Comparison of ENCODE assay signal across 17 cellular contexts in the genomic region with DNA sequence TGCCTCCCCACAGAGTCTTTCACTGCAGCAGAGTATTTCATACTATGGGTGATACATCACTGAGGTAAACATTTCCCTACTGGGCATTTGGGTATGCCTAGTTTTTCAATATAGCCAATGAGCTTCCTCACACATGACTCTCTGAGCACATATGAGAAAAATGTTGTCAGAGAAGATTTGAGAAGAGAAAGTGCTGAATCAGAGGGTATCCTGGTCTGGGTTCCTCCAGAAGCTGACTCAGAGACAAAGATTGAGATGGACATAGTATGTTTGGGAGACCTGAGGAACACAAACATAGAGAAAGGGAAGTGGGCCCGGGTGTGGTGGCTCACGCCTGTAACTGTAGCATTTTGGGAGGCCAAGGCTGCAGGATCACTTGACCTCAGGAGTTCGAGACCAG. TPM values are rescaled to one million over a fixed set of nuclear protein-coding genes. Genes with fewer than 3 reads are reported as not detected.
DNase-seq lines count a peak whose midpoint lies in the region; ATAC-seq, FAIRE-seq and TF ChIP-seq lines count a peak whose summit lies in the region.
"Had no signal": no experiment of that assay in that cellular context is flagged by ENCODE, and none has a peak within 500 bp of the region (broad histone marks: within the 10 kb centered on the region; RNA-seq: fewer than 3 reads in every experiment).

No MANE protein-coding gene starts in this region.

- 85% methylated on average over 3 of the region's 3 CpGs for WGBS in A549 (ENCODE audit: missing lambda C conversion rate)

- H3K27me3 ChIP-seq in RWPE2 (ENCODE audit: insufficient read depth, poor library complexity, severe bottlenecking), result no peaks in the 10 kb centered on the region
- H3K27me3 ChIP-seq: BLaER1 treated with 17β-estradiol and CSF1 and Interleukin-3, amounts not matched to agents 10 nM and 100 nM; colonic mucosa; vagina had no signal

- DNase-seq in A549 (ENCODE audit: low read depth in 1 of 2, low spot score in 1 of 2) (no peak), GM04503 (ENCODE audit: low read depth) (peak; percentile 68), RWPE2 (ENCODE audit: low spot score) (no peak), fibroblast of villous mesenchyme (ENCODE audit: low read depth) (peak; percentile 76), NCI-H446 (lab: John Stamatoyannopoulos, UW) (no peak), NCI-H526 (lab: John Stamatoyannopoulos, UW) (no peak), GM12892 (ENCODE audit: insufficient read length) (no peak), NCI-H2227 treated with DMSO at 0.1 percent for 48 hours (lab: John Stamatoyannopoulos, UW) (no peak)
- DNase-seq: colonic mucosa; KG1; left cardiac atrium; NCI-H2171; stimulated activated CD4-positive, alpha-beta T cell treated with anti-CD3 and anti-CD28 coated beads, Interleukin-15, amount 100 ng/mL, for 24 hours; stimulated activated CD8-positive, alpha-beta memory T cell treated with anti-CD3 and anti-CD28 coated beads, Interleukin-4, amount 100 ng/mL, for 48 hours; WERI-Rb-1 had no signal

- TF ChIP-seq POLR2A in A549 (IDR thresholded peaks at IDR 0.05; ENCODE audit: low read length) (no peak), GM12892 (IDR thresholded peaks at IDR 0.05; ENCODE audit: low read depth, low read length) (no peak)

- H3K9me3 ChIP-seq in A549, result peaks cover 7% of the 10 kb centered on the region; the same call in 1 of the 3 replicates
- H3K9me3 ChIP-seq in RWPE2 (ENCODE audit: severe bottlenecking), result no peaks in the 10 kb centered on the region
- H3K9me3 ChIP-seq: colonic mucosa, vagina had no signal

- POLR2A ChIA-PET in A549 (lab: Yijun Ruan, JAX), result interaction anchor here (0.6 kb wide), 1 partner anchor 99 kb away, joined by 5 read pairs; no protein-coding TSS in a partner anchor

- TF ChIP-seq RAD21 in A549 (conservative IDR thresholded peaks at IDR 0.05 in 1 of 2, IDR thresholded peaks at IDR 0.05 in 1 of 2), result no peak

- H3K36me3 ChIP-seq in RWPE2 (ENCODE audit: low read depth), result peaks cover 19% of the 10 kb centered on the region
- H3K36me3 ChIP-seq: WERI-Rb-1 had no signal

- ATAC-seq in A549, result no peak; a peak in 1 of 6 replicates
- ATAC-seq in RWPE2 (ENCODE audit: low read depth), result peak; percentile 79

- TF ChIP-seq CTCF in A549 (IDR thresholded peaks at IDR 0.05) (no peak), RWPE2 (IDR thresholded peaks at IDR 0.05; ENCODE audit: poor library complexity, severe bottlenecking) (no peak), fibroblast of villous mesenchyme (IDR thresholded peaks at IDR 0.05; ENCODE audit: insufficient read depth, low read depth, low read length) (no peak)

- peaks cover 4% of the 10 kb centered on the region; the same call in 1 of the 3 replicates for H3K4me1 ChIP-seq in A549
- no peaks in the 10 kb centered on the region for H3K4me1 ChIP-seq in RWPE2 (ENCODE audit: insufficient read depth, poor library complexity, severe bottlenecking)
- H3K4me1 ChIP-seq: colonic mucosa had no signal

- H3K4me3 ChIP-seq in A549, result no peak overlapping the region
- H3K4me3 ChIP-seq in RWPE2 (ENCODE audit: severe bottlenecking), result no peak overlapping the region
- no peak overlapping the region for H3K4me3 ChIP-seq in fibroblast of villous mesenchyme (ENCODE audit: low read depth, low read length)
- H3K4me3 ChIP-seq: BLaER1 treated with 17β-estradiol and CSF1 and Interleukin-3, amounts not matched to agents 10 nM and 100 nM; colonic mucosa; vagina had no signal

- H3K4me2 ChIP-seq in A549, result no peak overlapping the region

- CTCF ChIA-PET in A549 (lab: Yijun Ruan, JAX), result interaction anchor here (0.7 to 4.2 kb wide), 2 partner anchors 10 to 26 kb away, joined by 3 to 22 read pairs; no protein-coding TSS in a partner anchor

- TF ChIP-seq EP300 in A549 (IDR thresholded peaks at IDR 0.05), result no peak

- no peak overlapping the region for H3K27ac ChIP-seq in A549
- H3K27ac ChIP-seq in RWPE2 (ENCODE audit: poor library complexity, severe bottlenecking), result peak overlapping the region; percentile 11
- H3K27ac ChIP-seq: colonic mucosa, vagina, WERI-Rb-1 had no signal

- FAIRE-seq in A549 (lab: Jason Lieb, UNC), result no peak
- FAIRE-seq in GM12892 (lab: Jason Lieb, UNC), result no peak

TF ChIP-seq in A549, 52 proteins besides CTCF, POLR2A, EP300 and RAD21:
- TF ChIP-seq RNF2 (IDR thresholded peaks at IDR 0.05; ENCODE audit: borderline replicate concordance, low read depth) (no peak), NPAS2 (CRISPR knock-in tag; IDR thresholded peaks at IDR 0.05; ENCODE audit: borderline replicate concordance) (no peak), MAFK (IDR thresholded peaks at IDR 0.05; ENCODE audit: partially characterized antibody) (peak; percentile 72)
- TF ChIP-seq, protein P1, sequence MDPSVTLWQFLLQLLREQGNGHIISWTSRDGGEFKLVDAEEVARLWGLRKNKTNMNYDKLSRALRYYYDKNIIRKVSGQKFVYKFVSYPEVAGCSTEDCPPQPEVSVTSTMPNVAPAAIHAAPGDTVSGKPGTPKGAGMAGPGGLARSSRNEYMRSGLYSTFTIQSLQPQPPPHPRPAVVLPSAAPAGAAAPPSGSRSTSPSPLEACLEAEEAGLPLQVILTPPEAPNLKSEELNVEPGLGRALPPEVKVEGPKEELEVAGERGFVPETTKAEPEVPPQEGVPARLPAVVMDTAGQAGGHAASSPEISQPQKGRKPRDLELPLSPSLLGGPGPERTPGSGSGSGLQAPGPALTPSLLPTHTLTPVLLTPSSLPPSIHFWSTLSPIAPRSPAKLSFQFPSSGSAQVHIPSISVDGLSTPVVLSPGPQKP (IDR thresholded peaks at IDR 0.05; ENCODE audit: low read depth, low read length), result no peak

RNA-seq across cellular contexts. Expression of a gene that starts 12.6 kb away (rescaled TPM):
- 11.0 and 14.4 TPM in 2 replicates for polyA plus RNA-seq in A549 (2011; rRNA removed)
- polyA plus RNA-seq in A549 (2012; cell fraction: cytosol; rRNA removed), result 11.0 and 12.7 TPM in 2 replicates
- 39.8 and 45.7 TPM in 2 replicates for polyA plus RNA-seq in A549 (2012; cell fraction: nucleus; rRNA removed)
- 9.7 to 12.2 TPM (median 11.3 TPM) in 3 replicates for polyA plus RNA-seq in A549 (2017; fragmentation: RNase III; extraction: RNeasy Plus Mini Kit Qiagen cat#74134 plus additional on column Dnase treatment)
- 13.3 and 19.5 TPM in 2 replicates for polyA minus RNA-seq in A549 (2011; rRNA and poly(A)+ RNA removed)
- 12.9 and 22.9 TPM in 2 replicates for total RNA-seq in fibroblast of villous mesenchyme
- polyA plus RNA-seq in GM12892 (2012; ENCODE audit: missing spikeins), result 4.2 TPM

RNA-seq across cellular contexts. Expression of a gene that starts 36.0 kb away (rescaled TPM):
- polyA plus RNA-seq in A549 (2011; rRNA removed), result 13.2 and 22.3 TPM in 2 replicates
- polyA plus RNA-seq in A549 (2012; cell fraction: cytosol; rRNA removed), result 12.5 and 21.2 TPM in 2 replicates
- polyA plus RNA-seq in A549 (2012; cell fraction: nucleus; rRNA removed), result 30.6 and 31.6 TPM in 2 replicates
- 21.9 to 25.9 TPM (median 25.8 TPM) in 3 replicates for polyA plus RNA-seq in A549 (2017; fragmentation: RNase III; extraction: RNeasy Plus Mini Kit Qiagen cat#74134 plus additional on column Dnase treatment)
- 32.2 and 32.4 TPM in 2 replicates for polyA minus RNA-seq in A549 (2011; rRNA and poly(A)+ RNA removed)
- total RNA-seq in fibroblast of villous mesenchyme, result 27.6 and 31.2 TPM in 2 replicates
- 5.5 TPM for polyA plus RNA-seq in GM12892 (2012; ENCODE audit: missing spikeins)

Comparison
In these comparisons a context has a peak if more than half of its experiments do, and no peak if none do; other contexts are left out.
1. DNase-seq: peak in GM04503 (single experiment) and fibroblast of villous mesenchyme (single experiment); none in A549 (0 of 2), RWPE2 (single experiment), NCI-H446 (0 of 2), NCI-H526 (0 of 2), GM12892 (single experiment) and NCI-H2227 treated with DMSO at 0.1 percent for 48 hours (single experiment).